8 cellular contexts compared by ENCODE assay signal in genomic region chr10:102114861-102115618, GRCh38. TPM values are rescaled to one million over a fixed set of nuclear protein-coding genes. Genes with fewer than 3 reads are reported as not detected.
DNase-seq lines count a peak whose midpoint lies in the region; ATAC-seq, FAIRE-seq and TF ChIP-seq lines count a peak whose summit lies in the region.

No MANE protein-coding gene starts in this region.

- H3K4me3 Mint-ChIP-seq in naive thymus-derived CD8-positive, alpha-beta T cell, result peak overlapping the region; percentile 83 to 97 (median 94)

- POLR2A ChIA-PET in naive thymus-derived CD8-positive, alpha-beta T cell (lab: Charles Lee), result interaction anchor here (0.5 to 2.1 kb wide), 13 partner anchors 7 to 332 kb away, joined by 3 to 10 read pairs (median 4); partner anchors contain the start of genes NOLC1, NPM3, OGA and PPRC1

- peak overlapping the region; percentile 77 to 99 (median 95) for H3K27ac Mint-ChIP-seq in naive thymus-derived CD8-positive, alpha-beta T cell

- peaks cover 34 to 81% (median 69%) of the 10 kb centered on the region in 4 donors for H3K4me1 Mint-ChIP-seq in naive thymus-derived CD8-positive, alpha-beta T cell

- no peaks in the 10 kb centered on the region for H3K27me3 Mint-ChIP-seq in naive thymus-derived CD8-positive, alpha-beta T cell

- no peaks in the 10 kb centered on the region for H3K9me3 Mint-ChIP-seq in naive thymus-derived CD8-positive, alpha-beta T cell

- FAIRE-seq in RCC 7860 (lab: Jason Lieb, UNC), result peak; percentile 23

- peaks cover 0 to 18% (median 4%) of the 10 kb centered on the region in 3 donors for H3K36me3 Mint-ChIP-seq in naive thymus-derived CD8-positive, alpha-beta T cell

- no peak for TF ChIP-seq CTCF in fibroblast of mammary gland (conservative IDR thresholded peaks at IDR 0.05; ENCODE audit: control insufficient read depth, insufficient read depth, low read depth, low read length)

- peak; percentile 59 for ATAC-seq in GM21360 (IDR thresholded peaks at IDR 0.05; ENCODE audit: unreplicated experiment)
- ATAC-seq in naive thymus-derived CD8-positive, alpha-beta T cell, result peak; percentile 61 to 66

- DNase-seq in D341Med (ENCODE audit: low spot score), result peak; percentile 75
- DNase-seq in HuH-7 (ENCODE audit: low spot score), result peak; percentile 85
- peak; percentile 54 for DNase-seq in RCC 7860 (ENCODE audit: low spot score)
- peak; percentile 72 to 76 for DNase-seq in activated T-helper 1 cell treated with anti-CD3 and anti-CD28 coated beads, Interleukin-2, amount 50 U/mL, for 16 hours (ENCODE audit: low read depth in 1 of 2, low spot score in 1 of 2)
- DNase-seq in fibroblast of mammary gland (ENCODE audit: low read depth), result peak; percentile 59
- peak; percentile 57 to 88 (median 76) for DNase-seq in naive thymus-derived CD8-positive, alpha-beta T cell
- peak; percentile 84 for DNase-seq in stimulated activated naive CD4-positive, alpha-beta T cell treated with Interleukin-2 at 50 U/mL for 16 hours (lab: John Stamatoyannopoulos, UW)

- H3K4me3 ChIP-seq in fibroblast of mammary gland (ENCODE audit: control insufficient read depth, low read depth, low read length), result peak overlapping the region; percentile 68

RNA-seq across cellular contexts. Expression of gene LDB1, which starts 5.1 kb away (rescaled TPM):
- total RNA-seq in naive thymus-derived CD8-positive, alpha-beta T cell, result 100 to 1,000 TPM; 149 to 156 TPM
- 10 to 100 TPM; 29.2 to 45.1 (median 40.7) TPM for polyA plus RNA-seq in naive thymus-derived CD8-positive, alpha-beta T cell

RNA-seq across cellular contexts. Expression of gene PPRC1, which starts 17.8 kb away (rescaled TPM):
- total RNA-seq in naive thymus-derived CD8-positive, alpha-beta T cell, result 10 to 100 TPM; 42.4 to 45.1 TPM
- polyA plus RNA-seq in naive thymus-derived CD8-positive, alpha-beta T cell, result 10 to 100 TPM in 2 of 3 donors, 1 to 10 TPM in 1; 6.2 to 23.7 (median 13.5) TPM

RNA-seq across cellular contexts. Expression of gene NOLC1, which starts 37.1 kb away (rescaled TPM):
- 10 to 100 TPM; 64.0 to 71.2 TPM for total RNA-seq in naive thymus-derived CD8-positive, alpha-beta T cell
- polyA plus RNA-seq in naive thymus-derived CD8-positive, alpha-beta T cell, result 10 to 100 TPM; 44.1 to 87.9 (median 74.0) TPM

RNA-seq across cellular contexts. Expression of gene HPS6, which starts 49.9 kb away (rescaled TPM):
- 10 to 100 TPM; 21.2 to 22.0 TPM for total RNA-seq in naive thymus-derived CD8-positive, alpha-beta T cell
- polyA plus RNA-seq in naive thymus-derived CD8-positive, alpha-beta T cell, result 10 to 100 TPM; 14.6 to 22.0 (median 16.8) TPM

RNA-seq across cellular contexts. Expression of gene ARMH3, which starts 59.1 kb away (rescaled TPM):
- total RNA-seq in naive thymus-derived CD8-positive, alpha-beta T cell, result 10 to 100 TPM; 29.9 to 30.2 TPM
- 10 to 100 TPM; 19.9 to 23.1 (median 21.7) TPM for polyA plus RNA-seq in naive thymus-derived CD8-positive, alpha-beta T cell

Comparison
In these comparisons a context has a peak if more than half of its experiments do, and no peak if none do; other contexts are left out.
1. Peak in every context shown above with its lines: DNase-seq, ATAC-seq and H3K4me3 ChIP-seq.